10 cellular contexts compared by ENCODE assay signal in genomic region chr4:99868126-99868596, GRCh38.
A peak's percentile ranks its signal among the peaks of the same experiment; 100 is the strongest.
DNase-seq lines count a peak whose midpoint lies in the region; ATAC-seq lines count a peak whose summit lies in the region.
"Had no signal": no experiment of that assay in that cellular context is flagged by ENCODE, and none has a peak within 500 bp of the region (broad histone marks: within the 10 kb centered on the region; RNA-seq: fewer than 3 reads in every experiment).

No MANE protein-coding gene starts in this region.

- ATAC-seq in GM21423 (IDR thresholded peaks at IDR 0.05; ENCODE audit: unreplicated experiment) (peak; percentile 72), HG03521 (IDR thresholded peaks at IDR 0.05; ENCODE audit: unreplicated experiment) (no peak)

- H3K4me1 Mint-ChIP-seq in T-helper 1 cell treated with Interleukin-12 subunit alpha and Interleukin-12 subunit beta and Interleukin-4 antibody, amounts not matched to agents 30 μg/mL and 1 μg/mL, for 36 hours (ENCODE audit: low read depth): peaks cover 7% of the 10 kb centered on the region

- H3K27me3 Mint-ChIP-seq in T-helper 1 cell treated with Interleukin-12 subunit alpha and Interleukin-12 subunit beta and Interleukin-4 antibody, amounts not matched to agents 30 μg/mL and 1 μg/mL, for 36 hours (ENCODE audit: low read depth): no peaks in the 10 kb centered on the region

- H3K4me3 Mint-ChIP-seq in T-helper 1 cell treated with Interleukin-12 subunit alpha and Interleukin-12 subunit beta and Interleukin-4 antibody, amounts not matched to agents 30 μg/mL and 1 μg/mL, for 36 hours: no peak overlapping the region

- peak overlapping the region; percentile 50 for H3K27ac Mint-ChIP-seq in T-helper 1 cell treated with Interleukin-12 subunit alpha and Interleukin-12 subunit beta and Interleukin-4 antibody, amounts not matched to agents 30 μg/mL and 1 μg/mL, for 36 hours

- H3K9me3 Mint-ChIP-seq in T-helper 1 cell treated with Interleukin-12 subunit alpha and Interleukin-12 subunit beta and Interleukin-4 antibody, amounts not matched to agents 30 μg/mL and 1 μg/mL, for 36 hours: no peaks in the 10 kb centered on the region

- DNase-seq in AG08395 (ENCODE audit: low spot score) (peak; percentile 75), iPS DF 4.7 (ENCODE audit: extremely low read depth, low spot score) (peak; percentile 5), NCI-H1694 (lab: John Stamatoyannopoulos, UW) (no peak), nucleus accumbens (lab: John Stamatoyannopoulos, UW) (no peak), T1000 (lab: John Stamatoyannopoulos, UW) (no peak)
- DNase-seq: DMS153, KG1 had no signal

- H3K36me3 Mint-ChIP-seq in T-helper 1 cell treated with Interleukin-12 subunit alpha and Interleukin-12 subunit beta and Interleukin-4 antibody, amounts not matched to agents 30 μg/mL and 1 μg/mL, for 36 hours (ENCODE audit: low read depth): peaks cover 43% of the 10 kb centered on the region

Comparison
In these comparisons a context has a peak if more than half of its experiments do, and no peak if none do; other contexts are left out.
1. DNase-seq: peak in AG08395 (single experiment) and iPS DF 4.7 (single experiment); none in NCI-H1694 (single experiment), nucleus accumbens (0 of 56) and T1000 (single experiment).